ENCODE assay signal across 1 cellular context in genomic region chr9:120869360-120869687, GRCh38.
TF ChIP-seq lines count a peak whose summit lies in the region.

No MANE protein-coding gene starts in this region.

TF ChIP-seq in endothelial cell of umbilical vein, 7 proteins besides CTCF, POLR2A, EP300 and RAD21:
- TF ChIP-seq FOS (IDR thresholded peaks at IDR 0.05; ENCODE audit: borderline replicate concordance, insufficient read depth, low read length) (no peak), MYC (IDR thresholded peaks at IDR 0.05; ENCODE audit: low read depth, low read length) (no peak), EZH2 (IDR thresholded peaks at IDR 0.05; ENCODE audit: borderline replicate concordance, low read depth, low read length, severe bottlenecking) (no peak), POLR2AphosphoS5 (IDR thresholded peaks at IDR 0.05; ENCODE audit: insufficient read depth, low read depth, low read length) (no peak)
